Comparison of ENCODE assay signal across 20 cellular contexts in the genomic region with DNA sequence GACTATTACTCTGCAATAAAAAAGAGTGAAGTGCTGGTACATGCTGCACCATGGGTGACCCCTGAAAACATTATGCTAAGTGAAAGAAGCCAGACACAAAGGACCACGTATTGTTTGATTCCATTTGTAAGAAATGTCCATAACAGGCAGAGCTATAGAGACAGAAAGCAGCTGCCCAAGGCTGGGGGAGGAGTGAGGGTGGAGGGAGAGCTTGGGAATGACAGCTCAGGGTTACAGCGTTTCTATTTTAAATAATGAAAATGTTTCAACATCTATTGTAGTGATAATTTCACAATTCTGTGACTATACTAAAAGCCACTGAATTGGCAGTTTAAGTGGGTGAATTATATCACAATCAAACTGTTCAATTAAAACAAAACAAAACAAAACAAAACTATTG.
"Had no signal": no experiment of that assay in that cellular context is flagged by ENCODE, and none has a peak within 500 bp of the region (broad histone marks: within the 10 kb centered on the region; RNA-seq: fewer than 3 reads in every experiment).

No MANE protein-coding gene starts in this region.

- DNase-seq: activated CD4-positive, alpha-beta T cell treated with anti-CD3 and anti-CD28 coated beads for 1 hour; activated CD4-positive, alpha-beta T cell treated with anti-CD3 and anti-CD28 coated beads, Interleukin-2, amount 50 U/mL, for 4 hours; activated naive CD4-positive, alpha-beta T cell treated with Interleukin-2 at 50 U/mL for 16 hours; anterior cingulate cortex; effector memory CD4-positive, alpha-beta T cell; hippocampal formation; kidney; left lung; naive thymus-derived CD8-positive, alpha-beta T cell; T-cell; T-helper 9 cell; trophoblast cell had no signal

- H3K4me1 Mint-ChIP-seq: activated T-helper 17 cell treated with anti-CD3 and anti-CD28 coated beads, Interleukin-2, amount 50 U/mL, for 72 hours; naive thymus-derived CD8-positive, alpha-beta T cell; T-cell had no signal

- ATAC-seq: activated T-helper 17 cell treated with anti-CD3 and anti-CD28 coated beads, Interleukin-2, amount 50 U/mL, for 72 hours; left lung; naive thymus-derived CD8-positive, alpha-beta T cell; T-cell had no signal

- H3K27me3 Mint-ChIP-seq: dendritic cell treated with granulocyte-macrophage colony-stimulating factor and Interleukin-4, amounts not matched to agents 40 ng/mL and 50 ng/mL, for 4 days; progenitor cell of endocrine pancreas; stimulated activated naive CD8-positive, alpha-beta T cell treated with anti-CD3 and anti-CD28 coated beads, Interleukin-15, Interleukin-2, amounts not matched to agents 100 ng/mL and 50 ng/mL, for 24 hours had no signal

- H3K4me1 ChIP-seq: breast epithelium had no signal

- H3K4me3 Mint-ChIP-seq: activated T-helper 17 cell treated with anti-CD3 and anti-CD28 coated beads, Interleukin-2, amount 50 U/mL, for 72 hours; dendritic cell treated with granulocyte-macrophage colony-stimulating factor and Interleukin-4, amounts not matched to agents 40 ng/mL and 50 ng/mL, for 4 days; naive thymus-derived CD8-positive, alpha-beta T cell; stimulated activated naive CD8-positive, alpha-beta T cell treated with anti-CD3 and anti-CD28 coated beads, Interleukin-15, Interleukin-2, amounts not matched to agents 100 ng/mL and 50 ng/mL, for 24 hours; T-cell had no signal

- H3K27ac ChIP-seq: breast epithelium, left lung, right atrium auricular region, skin epidermis, suprapubic skin had no signal

- H3K27me3 ChIP-seq: breast epithelium, left lung, right atrium auricular region, suprapubic skin had no signal

- H3K27ac Mint-ChIP-seq: activated T-helper 17 cell treated with anti-CD3 and anti-CD28 coated beads, Interleukin-2, amount 50 U/mL, for 72 hours; dendritic cell treated with granulocyte-macrophage colony-stimulating factor and Interleukin-4, amounts not matched to agents 40 ng/mL and 50 ng/mL, for 4 days; naive thymus-derived CD8-positive, alpha-beta T cell; progenitor cell of endocrine pancreas; stimulated activated naive CD8-positive, alpha-beta T cell treated with anti-CD3 and anti-CD28 coated beads, Interleukin-15, Interleukin-2, amounts not matched to agents 100 ng/mL and 50 ng/mL, for 24 hours; T-cell had no signal

- H3K36me3 Mint-ChIP-seq: naive thymus-derived CD8-positive, alpha-beta T cell; T-cell had no signal

- H3K9me3 Mint-ChIP-seq: activated T-helper 17 cell treated with anti-CD3 and anti-CD28 coated beads, Interleukin-2, amount 50 U/mL, for 72 hours; dendritic cell treated with granulocyte-macrophage colony-stimulating factor and Interleukin-4, amounts not matched to agents 40 ng/mL and 50 ng/mL, for 4 days; stimulated activated naive CD8-positive, alpha-beta T cell treated with anti-CD3 and anti-CD28 coated beads, Interleukin-15, Interleukin-2, amounts not matched to agents 100 ng/mL and 50 ng/mL, for 24 hours; T-cell had no signal

- H3K9me3 ChIP-seq: suprapubic skin had no signal

- H3K4me3 ChIP-seq: breast epithelium, left lung, right atrium auricular region, skin epidermis, suprapubic skin had no signal

- H3K36me3 ChIP-seq: breast epithelium, left lung, right atrium auricular region, suprapubic skin had no signal
